In genomic region chr17:65122836-65123756, GRCh38 we compare ENCODE assay signal across 8 cellular contexts. TPM values are rescaled to one million over a fixed set of nuclear protein-coding genes. Genes with fewer than 3 reads are reported as not detected.
DNase-seq lines count a peak whose midpoint lies in the region; ATAC-seq and TF ChIP-seq lines count a peak whose summit lies in the region.

No MANE protein-coding gene starts in this region.

- peaks cover 3 to 6% (median 5%) of the 10 kb centered on the region in 5 donors for H3K27me3 Mint-ChIP-seq in naive thymus-derived CD8-positive, alpha-beta T cell
- H3K27me3 Mint-ChIP-seq in stimulated activated memory B cell treated with anti-CD40 and anti-IgM and Interleukin-4, amounts not matched to agents 10 μg/mL and 1 μg/mL and 100 μg/mL, for 72 hours: peaks cover 9% of the 10 kb centered on the region

- peak overlapping the region; percentile 76 for H3K4me3 ChIP-seq in fibroblast of mammary gland (ENCODE audit: control insufficient read depth, low read depth, low read length)

- peak overlapping the region; percentile 96 to 100 (median 98) for H3K27ac Mint-ChIP-seq in naive thymus-derived CD8-positive, alpha-beta T cell
- H3K27ac Mint-ChIP-seq in stimulated activated memory B cell treated with anti-CD40 and anti-IgM and Interleukin-4, amounts not matched to agents 10 μg/mL and 1 μg/mL and 100 μg/mL, for 72 hours: peak overlapping the region; percentile 98

- peaks cover 5 to 24% (median 10%) of the 10 kb centered on the region in 4 donors for H3K4me1 Mint-ChIP-seq in naive thymus-derived CD8-positive, alpha-beta T cell
- peaks cover 25% of the 10 kb centered on the region for H3K4me1 Mint-ChIP-seq in stimulated activated memory B cell treated with anti-CD40 and anti-IgM and Interleukin-4, amounts not matched to agents 10 μg/mL and 1 μg/mL and 100 μg/mL, for 72 hours

- no peak for TF ChIP-seq CTCF in fibroblast of mammary gland (conservative IDR thresholded peaks at IDR 0.05; ENCODE audit: control insufficient read depth, insufficient read depth, low read depth, low read length)

- peak; percentile 55 for ATAC-seq in GM21717 (IDR thresholded peaks at IDR 0.05; ENCODE audit: unreplicated experiment)
- ATAC-seq in naive thymus-derived CD8-positive, alpha-beta T cell: peak; percentile 88 to 97
- peak; percentile 91 for ATAC-seq in stimulated activated memory B cell treated with anti-CD40 and anti-IgM and Interleukin-4, amounts not matched to agents 10 μg/mL and 1 μg/mL and 100 μg/mL, for 72 hours

- peak overlapping the region; percentile 84 to 96 (median 92) for H3K4me3 Mint-ChIP-seq in naive thymus-derived CD8-positive, alpha-beta T cell
- peak overlapping the region; percentile 94 for H3K4me3 Mint-ChIP-seq in stimulated activated memory B cell treated with anti-CD40 and anti-IgM and Interleukin-4, amounts not matched to agents 10 μg/mL and 1 μg/mL and 100 μg/mL, for 72 hours

- POLR2A ChIA-PET in naive thymus-derived CD8-positive, alpha-beta T cell (lab: Charles Lee): interaction anchor here (0.5 to 2.2 kb wide), 22 partner anchors 12 to 568 kb away, joined by 3 to 13 read pairs (median 3); partner anchors contain the start of genes GNA13, LRRC37A3 and RGS9

- no peaks in the 10 kb centered on the region for H3K9me3 Mint-ChIP-seq in naive thymus-derived CD8-positive, alpha-beta T cell
- no peaks in the 10 kb centered on the region for H3K9me3 Mint-ChIP-seq in stimulated activated memory B cell treated with anti-CD40 and anti-IgM and Interleukin-4, amounts not matched to agents 10 μg/mL and 1 μg/mL and 100 μg/mL, for 72 hours

- peak; percentile 70 for DNase-seq in DMS114 treated with DMSO at 0.1 percent for 48 hours (lab: John Stamatoyannopoulos, UW; ENCODE audit: unreplicated experiment)
- DNase-seq in KG1 (lab: John Stamatoyannopoulos, UW): peak; percentile 93
- DNase-seq in RKO (ENCODE audit: low spot score): peak; percentile 90
- peak; percentile 60 to 71 for DNase-seq in activated T-helper 1 cell treated with anti-CD3 and anti-CD28 coated beads, Interleukin-2, amount 50 U/mL, for 16 hours (ENCODE audit: low read depth in 1 of 2, low spot score in 1 of 2)
- peak; percentile 91 for DNase-seq in fibroblast of mammary gland (ENCODE audit: low read depth)
- DNase-seq in naive thymus-derived CD8-positive, alpha-beta T cell: peak; percentile 57 to 93 (median 82)

- H3K36me3 Mint-ChIP-seq in naive thymus-derived CD8-positive, alpha-beta T cell: no peaks in the 10 kb centered on the region
- no peaks in the 10 kb centered on the region for H3K36me3 Mint-ChIP-seq in stimulated activated memory B cell treated with anti-CD40 and anti-IgM and Interleukin-4, amounts not matched to agents 10 μg/mL and 1 μg/mL and 100 μg/mL, for 72 hours

RNA-seq across cellular contexts. Expression of gene RGS9, which starts 14.1 kb away (rescaled TPM):
- total RNA-seq in naive thymus-derived CD8-positive, alpha-beta T cell: under 1 TPM in 1 of 2 experiments, not detected in 1; 0.49 TPM
- polyA plus RNA-seq in naive thymus-derived CD8-positive, alpha-beta T cell: 1 to 10 TPM in 1 of 3 donors, under 1 TPM in 1, not detected in 1; 0.25 to 6.3 TPM

Comparison
In these comparisons a context has a peak if more than half of its experiments do, and no peak if none do; other contexts are left out.
1. Peak in every context shown above with its lines: DNase-seq, ATAC-seq and H3K4me3 ChIP-seq.